8 cellular contexts compared by ENCODE assay signal in genomic region chr22:20111045-20111688, GRCh38. TPM values are rescaled to one million over a fixed set of nuclear protein-coding genes. Genes with fewer than 3 reads are reported as not detected.
DNase-seq lines count a peak whose midpoint lies in the region; ATAC-seq, FAIRE-seq and TF ChIP-seq lines count a peak whose summit lies in the region.

No MANE protein-coding gene starts in this region.

- H3K9me3 Mint-ChIP-seq in activated B cell treated with CpG ODN at 0.5 μM for 24 hours, result no peaks in the 10 kb centered on the region

- H3K36me3 Mint-ChIP-seq in activated B cell treated with CpG ODN at 0.5 μM for 24 hours (ENCODE audit: low read depth), result peaks cover 59% of the 10 kb centered on the region

- intact Hi-C loops in activated B cell treated with CpG ODN at 0.5 μM for 24 hours (cut with micrococcal nuclease), result loop anchor here (1.0 kb wide), 1 partner anchor 141 kb away; no protein-coding TSS in a partner anchor

- CTCF ChIA-PET in activated B cell treated with CpG ODN at 0.5 μM for 24 hours (lab: Charles Lee), result no interaction called here

- DNase-seq in NCI-H1694 treated with DMSO at 0.1 percent for 48 hours (lab: John Stamatoyannopoulos, UW), result peak; percentile 27
- DNase-seq in NCI-H1694 (lab: John Stamatoyannopoulos, UW), result no peak
- peak; percentile 53 for DNase-seq in HT1080 (ENCODE audit: low read depth)
- DNase-seq in activated B cell treated with CpG ODN at 0.5 μM for 24 hours, result no peak
- DNase-seq in hepatic stellate cell (ENCODE audit: low spot score), result peak; percentile 44
- peak; percentile 74 for DNase-seq in urothelium cell line (ENCODE audit: low spot score)
- DNase-seq in frontal cortex (ENCODE audit: low spot score in 2 of 2), result no peak

- no peak overlapping the region for H3K4me3 Mint-ChIP-seq in activated B cell treated with CpG ODN at 0.5 μM for 24 hours

- peaks cover 18% of the 10 kb centered on the region for H3K4me1 Mint-ChIP-seq in activated B cell treated with CpG ODN at 0.5 μM for 24 hours

- peak overlapping the region; percentile 53 for H3K27ac Mint-ChIP-seq in activated B cell treated with CpG ODN at 0.5 μM for 24 hours

- H3K27me3 Mint-ChIP-seq in activated B cell treated with CpG ODN at 0.5 μM for 24 hours, result no peaks in the 10 kb centered on the region

- FAIRE-seq in urothelium cell line (lab: Jason Lieb, UNC) (peak; percentile 27), frontal cortex (lab: Jason Lieb, UNC) (no peak)

- TF ChIP-seq CTCF in activated B cell treated with CpG ODN at 0.5 μM for 24 hours (IDR thresholded peaks at IDR 0.05), result no peak

- POLR2A ChIA-PET in activated B cell treated with CpG ODN at 0.5 μM for 24 hours (lab: Charles Lee), result interaction anchor here (1.3 kb wide), 1 partner anchor 29 kb away, joined by 3 read pairs; no protein-coding TSS in a partner anchor

- peak; percentile 72 for ATAC-seq in activated B cell treated with CpG ODN at 0.5 μM for 24 hours (ENCODE audit: low read depth)
- ATAC-seq in HG02852 (IDR thresholded peaks at IDR 0.05; ENCODE audit: unreplicated experiment), result no peak

RNA-seq across cellular contexts. Expression of gene RANBP1, which starts 4.7 kb away (rescaled TPM):
- 801 and 856 TPM in 2 replicates for total RNA-seq in HT1080 (2014; rRNA removed; shearing (Covaris generic))
- polyA plus RNA-seq in HT1080 (2015; cell fraction: cytosol; rRNA removed), result 478 and 483 TPM in 2 replicates
- polyA plus RNA-seq in HT1080 (2015; cell fraction: nucleus; rRNA removed), result 192 and 213 TPM in 2 replicates
- total RNA-seq in activated B cell treated with CpG ODN at 0.5 μM for 24 hours (127 and 133 TPM in 2 replicates), frontal cortex (182 TPM)

RNA-seq across cellular contexts. Expression of gene TRMT2A, which starts 5.9 kb away (rescaled TPM):
- 93.4 and 94.3 TPM in 2 replicates for total RNA-seq in HT1080 (2014; rRNA removed; shearing (Covaris generic))
- polyA plus RNA-seq in HT1080 (2015; cell fraction: cytosol; rRNA removed), result 42.0 and 48.3 TPM in 2 replicates
- polyA plus RNA-seq in HT1080 (2015; cell fraction: nucleus; rRNA removed), result 244 and 247 TPM in 2 replicates
- total RNA-seq in activated B cell treated with CpG ODN at 0.5 μM for 24 hours (77.4 and 91.7 TPM in 2 replicates), frontal cortex (28.9 TPM)

RNA-seq across cellular contexts. Expression of gene ZDHHC8, which starts 20.4 kb away (rescaled TPM):
- 15.4 and 29.0 TPM in 2 replicates for total RNA-seq in HT1080 (2014; rRNA removed; shearing (Covaris generic))
- polyA plus RNA-seq in HT1080 (2015; cell fraction: cytosol; rRNA removed), result 34.1 and 38.5 TPM in 2 replicates
- 110 and 120 TPM in 2 replicates for polyA plus RNA-seq in HT1080 (2015; cell fraction: nucleus; rRNA removed)
- 51.9 and 65.6 TPM in 2 replicates for total RNA-seq in activated B cell treated with CpG ODN at 0.5 μM for 24 hours
- total RNA-seq in frontal cortex, result 2.9 TPM

RNA-seq across cellular contexts. Expression of gene DGCR8, which starts 31.1 kb away (rescaled TPM):
- total RNA-seq in HT1080 (2014; rRNA removed; shearing (Covaris generic)), result 22.9 and 25.9 TPM in 2 replicates
- polyA plus RNA-seq in HT1080 (2015; cell fraction: cytosol; rRNA removed), result 11.8 and 12.0 TPM in 2 replicates
- 69.1 and 69.6 TPM in 2 replicates for polyA plus RNA-seq in HT1080 (2015; cell fraction: nucleus; rRNA removed)
- total RNA-seq in activated B cell treated with CpG ODN at 0.5 μM for 24 hours (34.6 and 35.5 TPM in 2 replicates), frontal cortex (42.8 TPM)

RNA-seq across cellular contexts. Expression of gene CCDC188, which starts 39.7 kb away (rescaled TPM):
- total RNA-seq in HT1080 (2014; rRNA removed; shearing (Covaris generic)), result 5.3 and 5.8 TPM in 2 replicates
- 2.9 and 4.5 TPM in 2 replicates for polyA plus RNA-seq in HT1080 (2015; cell fraction: cytosol; rRNA removed)
- 46.2 and 50.9 TPM in 2 replicates for polyA plus RNA-seq in HT1080 (2015; cell fraction: nucleus; rRNA removed)
- total RNA-seq in activated B cell treated with CpG ODN at 0.5 μM for 24 hours (not detected in 2 replicates), frontal cortex (0.82 TPM)

Comparison
In these comparisons a context has a peak if more than half of its experiments do, and no peak if none do; other contexts are left out.
1. DNase-seq: peak in NCI-H1694 treated with DMSO at 0.1 percent for 48 hours (single experiment), HT1080 (single experiment), hepatic stellate cell (single experiment) and urothelium cell line (single experiment); none in NCI-H1694 (single experiment), activated B cell treated with CpG ODN at 0.5 μM for 24 hours (single experiment) and frontal cortex (0 of 2).